ENCODE assay signal across 25 cellular contexts in genomic region chr2:9101763-9102425, GRCh38.
"Had no signal": no experiment of that assay in that cellular context is flagged by ENCODE, and none has a peak within 500 bp of the region (broad histone marks: within the 10 kb centered on the region; RNA-seq: fewer than 3 reads in every experiment).

No MANE protein-coding gene starts in this region.

- H3K9me3 ChIP-seq: breast epithelium, esophagus muscularis mucosa, upper lobe of right lung had no signal

- ATAC-seq: activated CD4-positive, alpha-beta T cell treated with anti-CD3 and anti-CD28 coated beads for 36 hours; activated CD8-positive, alpha-beta memory T cell treated with anti-CD3 and anti-CD28 coated beads, Interleukin-2, amount 10 ng/mL, durations not matched to agents 7 days and 5 days; activated CD8-positive, alpha-beta T cell treated with anti-CD3 and anti-CD28 coated beads, Interleukin-2, amount 10 ng/mL, durations not matched to agents 7 days and 5 days; activated naive CD4-positive, alpha-beta T cell treated with anti-CD3 and anti-CD28 coated beads, Interleukin-2, amount 50 U/mL, for 72 hours; left ventricle myocardium superior; naive thymus-derived CD4-positive, alpha-beta T cell; upper lobe of right lung had no signal

- H3K4me3 Mint-ChIP-seq: activated CD4-positive, alpha-beta T cell treated with anti-CD3 and anti-CD28 coated beads for 36 hours; activated CD8-positive, alpha-beta memory T cell treated with anti-CD3 and anti-CD28 coated beads, Interleukin-2, amount 10 ng/mL, durations not matched to agents 7 days and 5 days; activated CD8-positive, alpha-beta T cell treated with anti-CD3 and anti-CD28 coated beads, Interleukin-2, amount 10 ng/mL, durations not matched to agents 7 days and 5 days; dendritic cell treated with granulocyte-macrophage colony-stimulating factor and Interleukin-4, amounts not matched to agents 40 ng/mL and 50 ng/mL, for 4 days; endodermal cell; naive thymus-derived CD4-positive, alpha-beta T cell; neural crest cell; stimulated activated naive CD8-positive, alpha-beta T cell treated with anti-CD3 and anti-CD28 coated beads, Interleukin-15, Interleukin-2, amounts not matched to agents 100 ng/mL and 50 ng/mL, for 24 hours had no signal

- H3K4me3 ChIP-seq: breast epithelium, esophagus muscularis mucosa, upper lobe of right lung had no signal

- H3K4me1 ChIP-seq: breast epithelium had no signal

- DNase-seq: activated CD4-positive, alpha-beta T cell treated with anti-CD3 and anti-CD28 coated beads for 36 hours; activated CD4-positive, CD25-positive, alpha-beta regulatory T cell; activated CD8-positive, alpha-beta memory T cell treated with anti-CD3 and anti-CD28 coated beads, Interleukin-2, amount 10 ng/mL, durations not matched to agents 7 days and 5 days; activated CD8-positive, alpha-beta T cell treated with anti-CD3 and anti-CD28 coated beads, Interleukin-2, amount 10 ng/mL, durations not matched to agents 7 days and 5 days; activated T-cell treated with anti-CD3 and anti-CD28 coated beads, Interleukin-2, amount 50 U/mL, for 48 hours; central memory CD4-positive, alpha-beta T cell; foreskin melanocyte; left ventricle myocardium superior; mammary epithelial cell; midbrain; naive thymus-derived CD4-positive, alpha-beta T cell; occipital lobe; stimulated activated CD4-positive, alpha-beta T cell treated with anti-CD3 and anti-CD28 coated beads, Interleukin-12 subunit alpha, Interleukin-12 subunit beta, amount 100 ng/mL, for 4 hours; stimulated activated CD4-positive, alpha-beta T cell treated with anti-CD3 and anti-CD28 coated beads, Interleukin-4, amount 100 ng/mL, for 1 hour; substantia nigra; T-helper 1 cell; upper lobe of right lung had no signal

- H3K27ac Mint-ChIP-seq: activated CD4-positive, alpha-beta T cell treated with anti-CD3 and anti-CD28 coated beads for 36 hours; activated CD8-positive, alpha-beta memory T cell treated with anti-CD3 and anti-CD28 coated beads, Interleukin-2, amount 10 ng/mL, durations not matched to agents 7 days and 5 days; activated CD8-positive, alpha-beta T cell treated with anti-CD3 and anti-CD28 coated beads, Interleukin-2, amount 10 ng/mL, durations not matched to agents 7 days and 5 days; activated naive CD4-positive, alpha-beta T cell treated with anti-CD3 and anti-CD28 coated beads, Interleukin-2, amount 50 U/mL, for 72 hours; activated T-helper 2 cell treated with anti-CD3 and anti-CD28 coated beads, Interferon-gamma antibody, Interleukin-2, Interleukin-4, amounts not matched to agents 10 μg/mL and 5 μg/mL and 100 μg/mL, durations not matched to agents 14 hours and 24 hours and 36 hours; dendritic cell treated with granulocyte-macrophage colony-stimulating factor and Interleukin-4, amounts not matched to agents 40 ng/mL and 50 ng/mL, for 4 days; endodermal cell; naive thymus-derived CD4-positive, alpha-beta T cell; stimulated activated naive CD8-positive, alpha-beta T cell treated with anti-CD3 and anti-CD28 coated beads, Interleukin-15, Interleukin-2, amounts not matched to agents 100 ng/mL and 50 ng/mL, for 24 hours had no signal

- H3K36me3 ChIP-seq: breast epithelium, esophagus muscularis mucosa, upper lobe of right lung had no signal

- H3K27me3 Mint-ChIP-seq: stimulated activated naive CD8-positive, alpha-beta T cell treated with anti-CD3 and anti-CD28 coated beads, Interleukin-15, Interleukin-2, amounts not matched to agents 100 ng/mL and 50 ng/mL, for 24 hours had no signal

- H3K27me3 ChIP-seq: breast epithelium, esophagus muscularis mucosa, upper lobe of right lung had no signal

- H3K9me3 Mint-ChIP-seq: activated naive CD4-positive, alpha-beta T cell treated with anti-CD3 and anti-CD28 coated beads, Interleukin-2, amount 50 U/mL, for 72 hours; activated T-helper 2 cell treated with anti-CD3 and anti-CD28 coated beads, Interferon-gamma antibody, Interleukin-2, Interleukin-4, amounts not matched to agents 10 μg/mL and 5 μg/mL and 100 μg/mL, durations not matched to agents 14 hours and 24 hours and 36 hours; dendritic cell treated with granulocyte-macrophage colony-stimulating factor and Interleukin-4, amounts not matched to agents 40 ng/mL and 50 ng/mL, for 4 days; endodermal cell; naive thymus-derived CD4-positive, alpha-beta T cell; neural crest cell; stimulated activated naive CD8-positive, alpha-beta T cell treated with anti-CD3 and anti-CD28 coated beads, Interleukin-15, Interleukin-2, amounts not matched to agents 100 ng/mL and 50 ng/mL, for 24 hours had no signal

- H3K27ac ChIP-seq: breast epithelium, esophagus muscularis mucosa, upper lobe of right lung had no signal

- H3K36me3 Mint-ChIP-seq: activated CD8-positive, alpha-beta memory T cell treated with anti-CD3 and anti-CD28 coated beads, Interleukin-2, amount 10 ng/mL, durations not matched to agents 7 days and 5 days; activated naive CD4-positive, alpha-beta T cell treated with anti-CD3 and anti-CD28 coated beads, Interleukin-2, amount 50 U/mL, for 72 hours; naive thymus-derived CD4-positive, alpha-beta T cell had no signal
